Comparison of ENCODE assay signal across 8 cellular contexts in genomic region chr15:82647045-82647834, GRCh38. TPM values are rescaled to one million over a fixed set of nuclear protein-coding genes. Genes with fewer than 3 reads are reported as not detected.
A peak's percentile ranks its signal among the peaks of the same experiment; 100 is the strongest.
DNase-seq lines count a peak whose midpoint lies in the region; ATAC-seq and TF ChIP-seq lines count a peak whose summit lies in the region.

CPEB1 (minus strand) TSS chr15:82647363; CDS start chr15:82628459, 18,904 bp downstream.

- peaks cover 0 to 2% of the 10 kb centered on the region in 2 donors for H3K4me1 Mint-ChIP-seq in natural killer cell treated with Interleukin-12 subunit alpha and Interleukin-12 subunit beta and Interleukin-15 and Interleukin-18, amount 100 ng/mL, for 72 hours (ENCODE audit: low read depth in 2 of 2)

- H3K4me1 ChIP-seq in KMS-11 (ENCODE audit: low read depth, poor library complexity, severe bottlenecking) (no peaks in the 10 kb centered on the region), testis (no peaks in the 10 kb centered on the region)

- 17% methylated on average over 22 of the region's 96 CpGs; no CpG with 5 or more reads in 1 of the 2 donors for WGBS in testis, 2 donors

- no peak within 1 kb of the TSS for H3K27ac Mint-ChIP-seq in natural killer cell treated with Interleukin-12 subunit alpha and Interleukin-12 subunit beta and Interleukin-15 and Interleukin-18, amount 100 ng/mL, for 72 hours

- H3K9ac ChIP-seq in KMS-11 = peak within 1 kb of the TSS; percentile 77

- no peaks in the 10 kb centered on the region for H3K79me2 ChIP-seq in KMS-11 (ENCODE audit: insufficient read depth, low read depth)

- no peaks in the 10 kb centered on the region for H3K36me3 Mint-ChIP-seq in natural killer cell treated with Interleukin-12 subunit alpha and Interleukin-12 subunit beta and Interleukin-15 and Interleukin-18, amount 100 ng/mL, for 72 hours

- H3K27ac ChIP-seq in KMS-11 (no peak within 1 kb of the TSS), testis (peak within 1 kb of the TSS; percentile 68 to 79)

- H3K4me3 ChIP-seq in KMS-11 (IDR thresholded peaks at IDR 0.05; ENCODE audit: insufficient read depth, low read depth, low read length) (no peak within 1 kb of the TSS), fibroblast of mammary gland (ENCODE audit: control insufficient read depth, low read depth, low read length) (no peak within 1 kb of the TSS), testis (peak within 1 kb of the TSS; percentile 58 to 67)

- H3K4me3 Mint-ChIP-seq in natural killer cell treated with Interleukin-12 subunit alpha and Interleukin-12 subunit beta and Interleukin-15 and Interleukin-18, amount 100 ng/mL, for 72 hours = peak within 1 kb of the TSS; percentile 45

- no peaks in the 10 kb centered on the region for H3K9me3 Mint-ChIP-seq in natural killer cell treated with Interleukin-12 subunit alpha and Interleukin-12 subunit beta and Interleukin-15 and Interleukin-18, amount 100 ng/mL, for 72 hours

- TF ChIP-seq POLR2A in testis (IDR thresholded peaks at IDR 0.05) = no peak

- peaks cover 26 to 28% of the 10 kb centered on the region in 2 donors for H3K27me3 Mint-ChIP-seq in natural killer cell treated with Interleukin-12 subunit alpha and Interleukin-12 subunit beta and Interleukin-15 and Interleukin-18, amount 100 ng/mL, for 72 hours

- H3K4me2 ChIP-seq in KMS-11 = peak within 1 kb of the TSS; percentile 68; the same call in 1 of the 2 replicates

- no peaks in the 10 kb centered on the region; the same call in 1 of the 2 replicates for H3K27me3 ChIP-seq in KMS-11 (ENCODE audit: insufficient read depth, low read depth)
- no peaks in the 10 kb centered on the region for H3K27me3 ChIP-seq in testis

- TF ChIP-seq CTCF in KMS-11 (conservative IDR thresholded peaks at IDR 0.05; ENCODE audit: low read depth, low read length) (no peak), fibroblast of mammary gland (conservative IDR thresholded peaks at IDR 0.05; ENCODE audit: control insufficient read depth, insufficient read depth, low read depth, low read length) (no peak), testis (IDR thresholded peaks at IDR 0.05) (no peak)

- H3K36me3 ChIP-seq in KMS-11 (ENCODE audit: insufficient read depth) (no peaks in the 10 kb centered on the region), testis (ENCODE audit: low read depth, missing control alignments) (no peaks in the 10 kb centered on the region)

- ATAC-seq in natural killer cell treated with Interleukin-12 subunit alpha and Interleukin-12 subunit beta and Interleukin-15 and Interleukin-18, amount 100 ng/mL, for 72 hours = peak; percentile 53 to 62
- no peak for ATAC-seq in GM21526 (IDR thresholded peaks at IDR 0.05; ENCODE audit: low FRiP score, unreplicated experiment)

- peak within 1 kb of the TSS; percentile 83 for H2AFZ ChIP-seq in KMS-11 (ENCODE audit: low read depth)

- intact Hi-C loops in testis (cut with DNase I; ENCODE audit: low total_unique reads) = no loop called here

- DNase-seq in GM03348 (ENCODE audit: low spot score) = peak; percentile 90
- peak; percentile 27 for DNase-seq in activated T-cell treated with anti-CD3 and anti-CD28 coated beads for 48 hours (ENCODE audit: low read depth)
- peak; percentile 43 for DNase-seq in fibroblast of mammary gland (ENCODE audit: low read depth)
- DNase-seq in natural killer cell treated with Interleukin-12 subunit alpha and Interleukin-12 subunit beta and Interleukin-15 and Interleukin-18, amount 100 ng/mL, for 72 hours (ENCODE audit: low spot score) = no peak
- peak; percentile 72 for DNase-seq in testis
- no peak for DNase-seq in DMS79 treated with DMSO at 0.1 percent for 48 hours (lab: John Stamatoyannopoulos, UW)

- no peaks in the 10 kb centered on the region for H3K9me3 ChIP-seq in testis

- 0 out of 2 replicates have a peak, but pooled peaks cover 3% of the 10 kb centered on the region for H4K20me1 ChIP-seq in KMS-11 (ENCODE audit: insufficient read depth)

RNA-seq across cellular contexts. Expression of gene CPEB1, which starts in this region (rescaled TPM):
- total RNA-seq in natural killer cell treated with Interleukin-12 subunit alpha and Interleukin-12 subunit beta and Interleukin-15 and Interleukin-18, amount 100 ng/mL, for 72 hours = under 1 TPM in 1 of 2 donors, not detected in 1; 0.21 TPM
- 10 to 100 TPM; 74.3 to 89.1 TPM for total RNA-seq in testis
- 60.8 TPM for polyA plus RNA-seq in testis (ENCODE audit: insufficient read depth, low read depth, low replicate concordance)

Comparison
In these comparisons a context has a peak if more than half of its experiments do, and no peak if none do; other contexts are left out.
1. RNA of gene CPEB1 (total RNA-seq): 74.3 to 89.1 TPM in testis; 0.21 TPM in natural killer cell treated with Interleukin-12 subunit alpha and Interleukin-12 subunit beta and Interleukin-15 and Interleukin-18, amount 100 ng/mL, for 72 hours; every median in the first group is over 10 times any median in the second.
2. Peak in ATAC-seq in natural killer cell treated with Interleukin-12 subunit alpha and Interleukin-12 subunit beta and Interleukin-15 and Interleukin-18, amount 100 ng/mL, for 72 hours; RNA of the gene not detected or under 1 TPM.
3. DNase-seq: peak in GM03348 (single experiment), activated T-cell treated with anti-CD3 and anti-CD28 coated beads for 48 hours (single experiment), fibroblast of mammary gland (single experiment) and testis (single experiment); none in natural killer cell treated with Interleukin-12 subunit alpha and Interleukin-12 subunit beta and Interleukin-15 and Interleukin-18, amount 100 ng/mL, for 72 hours (single experiment) and DMS79 treated with DMSO at 0.1 percent for 48 hours (single experiment).
4. H3K4me3 ChIP-seq: peak in testis (2 of 2); none in KMS-11 (single experiment) and fibroblast of mammary gland (single experiment).